Comparison of ENCODE assay signal across 29 cellular contexts in genomic region chr12:62627181-62627580, GRCh38.
"Had no signal": no experiment of that assay in that cellular context is flagged by ENCODE, and none has a peak within 500 bp of the region (broad histone marks: within the 10 kb centered on the region; RNA-seq: fewer than 3 reads in every experiment).

No MANE protein-coding gene starts in this region.

- H3K27ac Mint-ChIP-seq: activated CD4-positive, alpha-beta memory T cell treated with anti-CD3 and anti-CD28 coated beads, Interleukin-2, amount 10 ng/mL, durations not matched to agents 7 days and 5 days; activated CD4-positive, alpha-beta T cell treated with anti-CD3 and anti-CD28 coated beads, Interleukin-2, amount 10 ng/mL, durations not matched to agents 7 days and 5 days; activated naive CD8-positive, alpha-beta T cell; activated T-cell treated with anti-CD3 and anti-CD28 coated beads, Interleukin-2, amount 50 U/mL, for 24 hours; activated T-cell treated with anti-CD3 and anti-CD28 coated beads, Interleukin-2, amount 50 U/mL, for 72 hours; effector memory CD8-positive, alpha-beta T cell; T-cell; T-helper 1 cell treated with Interleukin-12 subunit alpha and Interleukin-12 subunit beta and Interleukin-4 antibody, amounts not matched to agents 30 μg/mL and 1 μg/mL, for 36 hours; T-helper 2 cell treated with Interferon-gamma antibody and Interleukin-4, amounts not matched to agents 5 μg/mL and 100 μg/mL, for 36 hours; WTC11 had no signal

- H3K4me3 Mint-ChIP-seq: activated CD4-positive, alpha-beta memory T cell treated with anti-CD3 and anti-CD28 coated beads, Interleukin-2, amount 10 ng/mL, durations not matched to agents 7 days and 5 days; activated CD4-positive, alpha-beta T cell treated with anti-CD3 and anti-CD28 coated beads, Interleukin-2, amount 10 ng/mL, durations not matched to agents 7 days and 5 days; activated naive CD8-positive, alpha-beta T cell; activated T-cell treated with anti-CD3 and anti-CD28 coated beads, Interleukin-2, amount 50 U/mL, for 24 hours; activated T-cell treated with anti-CD3 and anti-CD28 coated beads, Interleukin-2, amount 50 U/mL, for 72 hours; effector memory CD8-positive, alpha-beta T cell; T-cell; T-helper 1 cell treated with Interleukin-12 subunit alpha and Interleukin-12 subunit beta and Interleukin-4 antibody, amounts not matched to agents 30 μg/mL and 1 μg/mL, for 36 hours; T-helper 2 cell treated with Interferon-gamma antibody and Interleukin-4, amounts not matched to agents 5 μg/mL and 100 μg/mL, for 36 hours; WTC11 had no signal

- H3K9me3 ChIP-seq: gastroesophageal sphincter, heart right ventricle had no signal

- H3K27ac ChIP-seq: brain microvascular endothelial cell, gastroesophageal sphincter, heart right ventricle had no signal

- DNase-seq: activated CD4-positive, alpha-beta memory T cell treated with anti-CD3 and anti-CD28 coated beads, Interleukin-2, amount 10 ng/mL, durations not matched to agents 7 days and 5 days; activated CD4-positive, alpha-beta T cell treated with anti-CD3 and anti-CD28 coated beads for 1 hour; activated CD4-positive, alpha-beta T cell treated with anti-CD3 and anti-CD28 coated beads for 4 hours; activated CD4-positive, alpha-beta T cell treated with anti-CD3 and anti-CD28 coated beads, Interleukin-2, amount 10 ng/mL, durations not matched to agents 7 days and 5 days; activated CD4-positive, alpha-beta T cell treated with anti-CD3 and anti-CD28 coated beads, Interleukin-2, amount 50 U/mL, for 4 hours; activated CD8-positive, alpha-beta memory T cell treated with anti-CD3 and anti-CD28 coated beads, Interleukin-2, amount 50 U/mL, for 48 hours; activated gamma-delta T cell; activated naive CD4-positive, alpha-beta T cell; activated naive CD4-positive, alpha-beta T cell treated with anti-CD3 and anti-CD28 coated beads, Interleukin-2, amount 50 U/mL, for 16 hours; activated T-cell treated with anti-CD3 and anti-CD28 coated beads for 4 hours; activated T-cell treated with anti-CD3 and anti-CD28 coated beads, Interleukin-2, amount 50 U/mL, for 24 hours; activated T-cell treated with anti-CD3 and anti-CD28 coated beads, Interleukin-2, amount 50 U/mL, for 72 hours; amniotic stem cell; anterior cingulate cortex; brain microvascular endothelial cell; caudate nucleus; cortex of kidney; dermis blood vessel endothelial cell; effector CD4-positive, alpha-beta T cell; effector memory CD8-positive, alpha-beta T cell; foreskin melanocyte; heart right ventricle; SW 1271; T-cell had no signal

- H3K36me3 Mint-ChIP-seq: activated naive CD8-positive, alpha-beta T cell; T-cell; WTC11 had no signal

- H3K9me3 Mint-ChIP-seq: activated CD4-positive, alpha-beta memory T cell treated with anti-CD3 and anti-CD28 coated beads, Interleukin-2, amount 10 ng/mL, durations not matched to agents 7 days and 5 days; activated CD4-positive, alpha-beta T cell treated with anti-CD3 and anti-CD28 coated beads, Interleukin-2, amount 10 ng/mL, durations not matched to agents 7 days and 5 days; activated T-cell treated with anti-CD3 and anti-CD28 coated beads, Interleukin-2, amount 50 U/mL, for 24 hours; activated T-cell treated with anti-CD3 and anti-CD28 coated beads, Interleukin-2, amount 50 U/mL, for 72 hours; effector memory CD8-positive, alpha-beta T cell; T-cell; T-helper 1 cell treated with Interleukin-12 subunit alpha and Interleukin-12 subunit beta and Interleukin-4 antibody, amounts not matched to agents 30 μg/mL and 1 μg/mL, for 36 hours; T-helper 2 cell treated with Interferon-gamma antibody and Interleukin-4, amounts not matched to agents 5 μg/mL and 100 μg/mL, for 36 hours; WTC11 had no signal

- H3K36me3 ChIP-seq: brain microvascular endothelial cell, gastroesophageal sphincter, heart right ventricle had no signal

- H3K4me1 Mint-ChIP-seq: activated CD4-positive, alpha-beta T cell treated with anti-CD3 and anti-CD28 coated beads, Interleukin-2, amount 10 ng/mL, durations not matched to agents 7 days and 5 days had no signal

- H3K4me3 ChIP-seq: gastroesophageal sphincter, heart right ventricle had no signal

- H3K27me3 ChIP-seq: brain microvascular endothelial cell, gastroesophageal sphincter had no signal
